Comparison of ENCODE assay signal across 18 cellular contexts in the genomic region with DNA sequence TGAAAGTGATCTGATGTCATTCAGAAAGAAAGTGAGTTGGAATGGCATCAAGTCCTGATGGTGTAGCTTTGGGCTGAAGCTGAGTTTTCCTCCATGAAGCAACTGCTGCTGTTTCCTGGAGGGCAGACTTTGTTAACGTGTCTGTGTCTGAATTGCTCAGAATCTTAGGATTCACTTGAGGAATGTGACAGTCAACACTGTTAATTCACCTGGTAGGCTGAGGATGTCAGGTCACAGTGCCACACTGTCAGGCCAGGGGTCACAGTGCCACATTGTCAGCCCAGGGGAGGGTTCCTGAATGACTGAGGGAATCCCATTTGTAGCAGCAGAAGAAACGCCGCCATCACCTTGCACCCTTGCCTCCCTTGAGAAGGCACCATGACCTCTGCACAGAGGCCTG. TPM values are rescaled to one million over a fixed set of nuclear protein-coding genes. Genes with fewer than 3 reads are reported as not detected.
"Had no signal": no experiment of that assay in that cellular context is flagged by ENCODE, and none has a peak within 500 bp of the region (broad histone marks: within the 10 kb centered on the region; RNA-seq: fewer than 3 reads in every experiment).

No MANE protein-coding gene starts in this region.

- H3K9me3 ChIP-seq: gastrocnemius medialis, heart left ventricle, left ventricle myocardium inferior, ovary, sigmoid colon, thoracic aorta had no signal

- H3K27ac ChIP-seq: gastrocnemius medialis, heart left ventricle, left ventricle myocardium inferior, ovary, sigmoid colon, thoracic aorta, WERI-Rb-1 had no signal

- H3K4me1 ChIP-seq: left ventricle myocardium inferior, sigmoid colon had no signal

- DNase-seq: activated CD4-positive, alpha-beta memory T cell treated with anti-CD3 and anti-CD28 coated beads for 36 hours; activated CD4-positive, alpha-beta T cell treated with anti-CD3 and anti-CD28 coated beads for 36 hours; activated CD8-positive, alpha-beta memory T cell treated with anti-CD3 and anti-CD28 coated beads, Interleukin-2, amount 10 ng/mL, durations not matched to agents 7 days and 5 days; activated naive CD4-positive, alpha-beta T cell treated with anti-CD3 and anti-CD28 coated beads, Interleukin-2, amount 50 U/mL, for 16 hours; activated T-cell treated with anti-CD3 and anti-CD28 coated beads, Interleukin-2, amount 50 U/mL, for 1 hour; erythroblast; gastrocnemius medialis; heart left ventricle; kidney; left ventricle myocardium inferior; ovary; sigmoid colon; stimulated activated CD4-positive, alpha-beta T cell treated with anti-CD3 and anti-CD28 coated beads, Interleukin-1b, Interleukin-23, amount 100 ng/mL, for 48 hours; T-cell; WERI-Rb-1 had no signal

- H3K4me1 Mint-ChIP-seq: activated CD4-positive, alpha-beta T cell treated with anti-CD3 and anti-CD28 coated beads for 36 hours; activated CD8-positive, alpha-beta memory T cell treated with anti-CD3 and anti-CD28 coated beads, Interleukin-2, amount 10 ng/mL, durations not matched to agents 7 days and 5 days had no signal

- H3K4me3 Mint-ChIP-seq: activated CD4-positive, alpha-beta memory T cell treated with anti-CD3 and anti-CD28 coated beads for 36 hours; activated CD4-positive, alpha-beta T cell treated with anti-CD3 and anti-CD28 coated beads for 36 hours; activated CD8-positive, alpha-beta memory T cell treated with anti-CD3 and anti-CD28 coated beads, Interleukin-2, amount 10 ng/mL, durations not matched to agents 7 days and 5 days; T-cell had no signal

- H3K36me3 Mint-ChIP-seq: activated CD4-positive, alpha-beta memory T cell treated with anti-CD3 and anti-CD28 coated beads for 36 hours; activated CD8-positive, alpha-beta memory T cell treated with anti-CD3 and anti-CD28 coated beads, Interleukin-2, amount 10 ng/mL, durations not matched to agents 7 days and 5 days; T-cell had no signal

- ATAC-seq: activated CD4-positive, alpha-beta T cell treated with anti-CD3 and anti-CD28 coated beads for 36 hours; activated CD8-positive, alpha-beta memory T cell treated with anti-CD3 and anti-CD28 coated beads, Interleukin-2, amount 10 ng/mL, durations not matched to agents 7 days and 5 days; gastrocnemius medialis; heart left ventricle; T-cell had no signal

- H3K9me3 Mint-ChIP-seq: activated CD4-positive, alpha-beta memory T cell treated with anti-CD3 and anti-CD28 coated beads for 36 hours; activated T-helper 2 cell treated with anti-CD3 and anti-CD28 coated beads, Interferon-gamma antibody, Interleukin-2, Interleukin-4, amounts not matched to agents 10 μg/mL and 5 μg/mL and 100 μg/mL, durations not matched to agents 14 hours and 24 hours and 36 hours; T-cell had no signal

- H3K27me3 ChIP-seq: gastrocnemius medialis, heart left ventricle, ovary, sigmoid colon had no signal

- H3K27ac Mint-ChIP-seq: activated CD4-positive, alpha-beta memory T cell treated with anti-CD3 and anti-CD28 coated beads for 36 hours; activated CD4-positive, alpha-beta T cell treated with anti-CD3 and anti-CD28 coated beads for 36 hours; activated CD8-positive, alpha-beta memory T cell treated with anti-CD3 and anti-CD28 coated beads, Interleukin-2, amount 10 ng/mL, durations not matched to agents 7 days and 5 days; activated T-helper 2 cell treated with anti-CD3 and anti-CD28 coated beads, Interferon-gamma antibody, Interleukin-2, Interleukin-4, amounts not matched to agents 10 μg/mL and 5 μg/mL and 100 μg/mL, durations not matched to agents 14 hours and 24 hours and 36 hours; T-cell had no signal

- H3K36me3 ChIP-seq: gastrocnemius medialis, heart left ventricle, left ventricle myocardium inferior, ovary, sigmoid colon, thoracic aorta, WERI-Rb-1 had no signal

- H3K4me3 ChIP-seq: gastrocnemius medialis, heart left ventricle, left ventricle myocardium inferior, ovary, sigmoid colon, thoracic aorta had no signal

- FAIRE-seq: kidney had no signal

RNA-seq across cellular contexts. Expression of a gene that starts 39.4 kb away (rescaled TPM):
- total RNA-seq: activated CD4-positive, alpha-beta memory T cell treated with anti-CD3 and anti-CD28 coated beads for 36 hours; activated CD4-positive, alpha-beta T cell treated with anti-CD3 and anti-CD28 coated beads for 36 hours; activated CD8-positive, alpha-beta memory T cell treated with anti-CD3 and anti-CD28 coated beads, Interleukin-2, amount 10 ng/mL, durations not matched to agents 7 days and 5 days; activated T-helper 2 cell treated with anti-CD3 and anti-CD28 coated beads, Interferon-gamma antibody, Interleukin-2, Interleukin-4, amounts not matched to agents 10 μg/mL and 5 μg/mL and 100 μg/mL, durations not matched to agents 14 hours and 24 hours and 36 hours; dermis microvascular lymphatic vessel endothelial cell; gastrocnemius medialis; heart left ventricle; left ventricle myocardium inferior; T-cell; thoracic aorta had no signal
- polyA plus RNA-seq: heart left ventricle had no signal
